Comparison of ENCODE assay signal across 20 cellular contexts in the genomic region with DNA sequence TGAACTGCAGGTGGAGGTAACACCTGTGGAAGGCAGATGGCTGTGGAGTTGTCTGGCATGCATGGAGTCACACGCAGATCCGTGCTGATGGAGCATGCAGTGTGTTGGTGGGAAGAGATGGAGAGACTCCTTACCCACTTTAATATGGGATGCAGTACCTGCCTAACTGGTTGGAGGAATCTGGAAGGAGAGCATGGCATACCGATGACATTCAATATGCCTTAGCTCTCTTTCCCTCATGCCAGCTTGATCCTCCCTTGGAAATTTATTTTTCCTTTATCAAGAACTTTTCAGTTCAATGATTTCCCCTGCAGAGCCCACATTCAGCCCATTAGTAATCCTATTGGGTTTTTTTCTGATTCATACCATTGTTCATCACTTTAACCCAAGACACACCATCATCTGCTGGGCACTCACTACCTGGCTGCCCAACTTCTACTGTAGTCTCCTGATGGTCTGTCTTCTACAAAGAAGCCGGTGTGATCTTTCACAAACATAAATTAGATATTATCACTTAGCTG. TPM values are rescaled to one million over a fixed set of nuclear protein-coding genes. Genes with fewer than 3 reads are reported as not detected.
DNase-seq lines count a peak whose midpoint lies in the region; ATAC-seq, FAIRE-seq and TF ChIP-seq lines count a peak whose summit lies in the region.
"Had no signal": no experiment of that assay in that cellular context is flagged by ENCODE, and none has a peak within 500 bp of the region (broad histone marks: within the 10 kb centered on the region; RNA-seq: fewer than 3 reads in every experiment).

No MANE protein-coding gene starts in this region.

- peak overlapping the region; percentile 25; the same call in 1 of the 2 replicates for H2AK5ac ChIP-seq in IMR-90 (ENCODE audit: low read depth, low read length)

- H3K27me3 Mint-ChIP-seq in WTC11 (ENCODE audit: low read depth), result no peaks in the 10 kb centered on the region

- no peak overlapping the region for H2BK5ac ChIP-seq in IMR-90 (ENCODE audit: low read depth, low read length, poor library complexity, severe bottlenecking)

- no peak overlapping the region for H3K23ac ChIP-seq in IMR-90 (ENCODE audit: low read depth, low read length)

- intact Hi-C loops in IMR-90 (cut with micrococcal nuclease) (no loop called here), lower lobe of right lung (cut with DNase I) (no loop called here)

- no peak overlapping the region for H4K91ac ChIP-seq in IMR-90 (ENCODE audit: insufficient read depth, low read depth, low read length)

- H3K27ac Mint-ChIP-seq in WTC11, result 0 out of 2 replicates have a peak overlapping the region, but pooled peaks have one; percentile 44
- H3K27ac Mint-ChIP-seq: CD8-positive, alpha-beta memory T cell had no signal

- no peak for TF ChIP-seq RAD21 in A549 (conservative IDR thresholded peaks at IDR 0.05 in 1 of 2, IDR thresholded peaks at IDR 0.05 in 1 of 2)
- no peak for TF ChIP-seq RAD21 in IMR-90 (IDR thresholded peaks at IDR 0.05; ENCODE audit: low read length)

- no peaks in the 10 kb centered on the region for H3K27me3 ChIP-seq in IMR-90 (ENCODE audit: control insufficient read depth, insufficient read depth, low read length)
- H3K27me3 ChIP-seq in lower lobe of right lung (ENCODE audit: low read depth), result no peaks in the 10 kb centered on the region
- H3K27me3 ChIP-seq: BLaER1, SJSA1 had no signal

- H2BK20ac ChIP-seq in IMR-90 (ENCODE audit: low read depth, low read length), result no peak overlapping the region

- H3K4me1 ChIP-seq in A549 (peaks cover 64% of the 10 kb centered on the region), IMR-90 (ENCODE audit: control insufficient read depth, insufficient read depth, low read length) (peaks cover 11% of the 10 kb centered on the region), lower lobe of right lung (peaks cover 8% of the 10 kb centered on the region)

- H3K4me1 Mint-ChIP-seq in WTC11, result no peaks in the 10 kb centered on the region

- TF ChIP-seq POLR2A in A549 (IDR thresholded peaks at IDR 0.05; ENCODE audit: low read length), result no peak
- TF ChIP-seq POLR2A in IMR-90 (IDR thresholded peaks at IDR 0.05; ENCODE audit: low read depth, low read length), result no peak

- H3K9me3 ChIP-seq in A549, result no peaks in the 10 kb centered on the region
- H3K9me3 ChIP-seq in IMR-90 (ENCODE audit: control insufficient read depth, insufficient read depth, low read length), result no peaks in the 10 kb centered on the region
- no peaks in the 10 kb centered on the region for H3K9me3 ChIP-seq in lower lobe of right lung
- H3K9me3 ChIP-seq: BLaER1, SJSA1 had no signal

- H2AFZ ChIP-seq in IMR-90 (replicated peaks; ENCODE audit: low read length, poor library complexity), result no peak overlapping the region

- WGBS in A549 (ENCODE audit: missing lambda C conversion rate), result 91% methylated on average over 4 of the region's 4 CpGs
- WGBS in IMR-90 (ENCODE audit: extremely low coverage in 2 of 2, insufficient read length in 1 of 2), 2 experiments, result no CpG with 5 or more reads among the region's 4 CpGs

- H3K27ac ChIP-seq in A549, result peak overlapping the region in 1 of 2 experiments; percentile 60; a peak in 3 of 6 replicates
- no peak overlapping the region for H3K27ac ChIP-seq in IMR-90 (ENCODE audit: insufficient read depth, low read length)
- H3K27ac ChIP-seq in lower lobe of right lung, result peak overlapping the region; percentile 59
- H3K27ac ChIP-seq: BLaER1, RWPE1 had no signal

- H4K20me1 ChIP-seq in IMR-90 (ENCODE audit: insufficient read depth, low read length), result no peaks in the 10 kb centered on the region
- H4K20me1 ChIP-seq: BLaER1 had no signal

- H3K36me3 Mint-ChIP-seq in WTC11, result peaks cover 23% of the 10 kb centered on the region
- H3K36me3 Mint-ChIP-seq: CD8-positive, alpha-beta memory T cell had no signal

- H3K4me3 ChIP-seq in A549 (no peak overlapping the region), IMR-90 (ENCODE audit: insufficient read depth, low read depth, low read length) (no peak overlapping the region), lower lobe of right lung (no peak overlapping the region)
- H3K4me3 ChIP-seq: BLaER1, SJSA1 had no signal

- ATAC-seq in A549 (no peak), IMR-90 (ENCODE audit: low read depth) (no peak), WTC11 (no peak), lower lobe of right lung (no peak), HG03196 (IDR thresholded peaks at IDR 0.05; ENCODE audit: unreplicated experiment) (no peak)

- no peak overlapping the region for H2AK9ac ChIP-seq in IMR-90 (replicated peaks; ENCODE audit: low read depth, low read length, poor library complexity)

- H3K56ac ChIP-seq in IMR-90 (ENCODE audit: extremely low read depth, insufficient read depth, low read length), result no peak overlapping the region

- CTCF ChIA-PET in A549 (lab: Yijun Ruan, JAX), result interaction anchor here (1.4 to 1.7 kb wide), 2 partner anchors 13 to 18 kb away, joined by 4 to 5 read pairs; no protein-coding TSS in a partner anchor
- CTCF ChIA-PET in IMR-90 (lab: Yijun Ruan, JAX), result interaction anchor here (1.0 to 1.1 kb wide), 2 partner anchors 26 to 235 kb away, joined by 3 read pairs; a partner anchor contains a TSS
- CTCF ChIA-PET in WTC11 (lab: Charles Lee), result no interaction called here

- DNase-seq in A549 (ENCODE audit: low read depth in 1 of 2, low spot score in 1 of 2), result no peak
- DNase-seq in IMR-90, result no peak
- DNase-seq in WTC11 (ENCODE audit: low spot score), result no peak
- no peak for DNase-seq in lower lobe of right lung
- no peak for DNase-seq in NCI-H1048 (lab: John Stamatoyannopoulos, UW)
- DNase-seq in LoVo (ENCODE audit: low spot score), result no peak
- DNase-seq in KG1 (lab: John Stamatoyannopoulos, UW), result no peak
- DNase-seq: CD8-positive, alpha-beta memory T cell; DND-41; Karpas-422; NCI-H1694 treated with DMSO at 0.1 percent for 48 hours; NCI-H510A; NCI-H748 treated with DMSO at 0.1 percent for 48 hours; NK-92 treated with Interleukin-12 subunit alpha and Interleukin-12 subunit beta, amount 100 ng/mL, for 24 hours had no signal

- no peak overlapping the region for H3K4me3 Mint-ChIP-seq in WTC11
- H3K4me3 Mint-ChIP-seq: CD8-positive, alpha-beta memory T cell had no signal

- peak overlapping the region; percentile 31; the same call in 1 of the 2 replicates for H3K4ac ChIP-seq in IMR-90 (ENCODE audit: low read depth, low read length)

- H3K9ac ChIP-seq in IMR-90 (ENCODE audit: low read depth, low read length), result no peak overlapping the region
- H3K9ac ChIP-seq: BLaER1 had no signal

- TF ChIP-seq CTCF in A549 (IDR thresholded peaks at IDR 0.05) (no peak), IMR-90 (conservative IDR thresholded peaks at IDR 0.05; ENCODE audit: low read depth, low read length) (no peak), WTC11 (IDR thresholded peaks at IDR 0.05) (no peak), lower lobe of right lung (IDR thresholded peaks at IDR 0.05) (no peak)

- BruUV-seq in IMR-90 (replicated peaks; lab: Mats Ljungman, UMichigan), result no TSS peak

- H2BK120ac ChIP-seq in IMR-90 (ENCODE audit: low read depth, low read length), result peak overlapping the region; percentile 45; the same call in 1 of the 2 replicates

- no peak overlapping the region for H4K5ac ChIP-seq in IMR-90 (ENCODE audit: low read depth, low read length)

- H3K18ac ChIP-seq in IMR-90 (ENCODE audit: low read depth, low read length), result no peak overlapping the region

- no peak overlapping the region for H2BK15ac ChIP-seq in IMR-90 (ENCODE audit: low read depth, low read length)

- dilution Hi-C loops in IMR-90 (cut with HindIII; ENCODE audit: low sequenced_read_pairs, unreplicated experiment), result no loop called here

- H3K14ac ChIP-seq in IMR-90 (replicated peaks; ENCODE audit: low read depth, low read length), result no peak overlapping the region

- TF ChIP-seq EP300 in A549 (IDR thresholded peaks at IDR 0.05), result no peak

- H3K9me1 ChIP-seq in IMR-90 (ENCODE audit: insufficient read depth, low read length), result peaks cover 20% of the 10 kb centered on the region

- H4K8ac ChIP-seq in IMR-90 (ENCODE audit: low read depth in 2 of 2, low read length in 2 of 2), result no peak overlapping the region

- peaks cover 12% of the 10 kb centered on the region for H3K36me3 ChIP-seq in IMR-90 (ENCODE audit: control insufficient read depth, insufficient read depth, low read length)
- H3K36me3 ChIP-seq in lower lobe of right lung, result peaks cover 37% of the 10 kb centered on the region

- POLR2A ChIA-PET in A549 (lab: Yijun Ruan, JAX), result no interaction called here
- POLR2A ChIA-PET in IMR-90 (lab: Charles Lee; ENCODE audit: unreplicated experiment), result no interaction called here
- POLR2A ChIA-PET in WTC11 (lab: Charles Lee), result interaction anchor here (0.7 kb wide), 1 partner anchor 513 kb away, joined by 3 read pairs; no protein-coding TSS in a partner anchor

- in situ Hi-C loops in IMR-90 (cut with MboI; ENCODE audit: low sequenced_read_pairs), result no loop called here

- H3K4me2 ChIP-seq in A549 (peak overlapping the region; percentile 47; the same call in 1 of the 3 replicates), IMR-90 (ENCODE audit: low read depth, low read length) (no peak overlapping the region)
- H3K4me2 ChIP-seq: BLaER1 had no signal

- H3K9me3 Mint-ChIP-seq in WTC11, result no peaks in the 10 kb centered on the region
- H3K9me3 Mint-ChIP-seq: CD8-positive, alpha-beta memory T cell had no signal

- H3K79me1 ChIP-seq in IMR-90 (ENCODE audit: low read depth in 1 of 2, low read length in 2 of 2), result no peaks in the 10 kb centered on the region; a peak in 1 of 4 replicates

- no peak for FAIRE-seq in A549 (lab: Jason Lieb, UNC)
- FAIRE-seq: A204.1, H54 had no signal

TF ChIP-seq in A549, 52 proteins besides CTCF, POLR2A, EP300 and RAD21 (continues in another document):
- TF ChIP-seq FOXS1 (CRISPR knock-in tag; IDR thresholded peaks at IDR 0.05) (no peak), TP53 (CRISPR knock-in tag; IDR thresholded peaks at IDR 0.05) (no peak), ZFP36 (IDR thresholded peaks at IDR 0.05; ENCODE audit: borderline replicate concordance, partially characterized antibody) (no peak)

TF ChIP-seq in IMR-90, 13 proteins besides CTCF, POLR2A, EP300 and RAD21 (continues in another document):
- TF ChIP-seq SMC3 (IDR thresholded peaks at IDR 0.05; ENCODE audit: low read depth, low read length), result no peak
- TF ChIP-seq BHLHE40 (IDR thresholded peaks at IDR 0.05; ENCODE audit: low read depth, low read length), result no peak

RNA-seq across cellular contexts. Expression of a gene that starts 25.9 kb away (rescaled TPM):
- polyA plus RNA-seq in A549 (2011; rRNA removed) (50.9 and 55.2 TPM in 2 replicates), A549 (2017; fragmentation: RNase III; extraction: RNeasy Plus Mini Kit Qiagen cat#74134 plus additional on column Dnase treatment) (24.0 to 27.7 TPM (median 24.7 TPM) in 3 replicates), IMR-90 (2012; rRNA removed) (12.9 and 14.1 TPM in 2 replicates)
- polyA plus RNA-seq in A549 (2012; cell fraction: cytosol; rRNA removed), result 9.7 and 10.5 TPM in 2 replicates
- polyA plus RNA-seq in A549 (2012; cell fraction: nucleus; rRNA removed), result 25.5 and 35.0 TPM in 2 replicates
- 19.6 and 21.6 TPM in 2 replicates for polyA minus RNA-seq in A549 (2011; rRNA and poly(A)+ RNA removed)
- total RNA-seq in IMR-90 (2012; rRNA removed) (12.7 and 17.2 TPM in 2 replicates), WTC11 (2021) (45.4 to 53.0 TPM (median 51.1 TPM) in 3 replicates), lower lobe of right lung (38.2 TPM)
- polyA plus RNA-seq in IMR-90 (2012; cell fraction: cytosol; rRNA removed), result 1.7 and 2.5 TPM in 2 replicates
- 32.2 and 127 TPM in 2 replicates for polyA plus RNA-seq in IMR-90 (2012; cell fraction: nucleus; rRNA removed; ENCODE audit: low replicate concordance)
